Comparison of ENCODE assay signal across 9 cellular contexts in genomic region chr7:99386584-99387238, GRCh38. TPM values are rescaled to one million over a fixed set of nuclear protein-coding genes. Genes with fewer than 3 reads are reported as not detected.
DNase-seq lines count a peak whose midpoint lies in the region; ATAC-seq and TF ChIP-seq lines count a peak whose summit lies in the region.
"Had no signal": no experiment of that assay in that cellular context is flagged by ENCODE, and none has a peak within 500 bp of the region (broad histone marks: within the 10 kb centered on the region; RNA-seq: fewer than 3 reads in every experiment).

No MANE protein-coding gene starts in this region.

- no peaks in the 10 kb centered on the region for H3K27me3 Mint-ChIP-seq in activated T-cell treated with anti-CD3 and anti-CD28 coated beads, Interleukin-2, amount 50 U/mL, for 72 hours (ENCODE audit: low read depth)

- ATAC-seq in activated T-cell treated with anti-CD3 and anti-CD28 coated beads, Interleukin-2, amount 50 U/mL, for 72 hours (replicated peaks in 1 of 2): peak; percentile 60 to 61
- no peak for ATAC-seq in GM19467 (IDR thresholded peaks at IDR 0.05; ENCODE audit: unreplicated experiment)
- ATAC-seq in omental fat pad (ENCODE audit: low FRiP score): no peak

- peaks cover 27% of the 10 kb centered on the region for H3K4me1 Mint-ChIP-seq in activated T-cell treated with anti-CD3 and anti-CD28 coated beads, Interleukin-2, amount 50 U/mL, for 72 hours (ENCODE audit: low read depth)

- H3K36me3 Mint-ChIP-seq in activated T-cell treated with anti-CD3 and anti-CD28 coated beads, Interleukin-2, amount 50 U/mL, for 72 hours (ENCODE audit: insufficient read depth in 2 of 2): peaks cover 0 to 25% of the 10 kb centered on the region in 2 donors

- H3K4me3 ChIP-seq in cardiac fibroblast (replicated peaks in 1 of 2; ENCODE audit: low read depth in 2 of 2, low read length in 2 of 2): no peak overlapping the region
- H3K4me3 ChIP-seq: psoas muscle had no signal

- H3K27ac Mint-ChIP-seq in activated T-cell treated with anti-CD3 and anti-CD28 coated beads, Interleukin-2, amount 50 U/mL, for 72 hours: peak overlapping the region; percentile 72

- no peaks in the 10 kb centered on the region for H3K9me3 Mint-ChIP-seq in activated T-cell treated with anti-CD3 and anti-CD28 coated beads, Interleukin-2, amount 50 U/mL, for 72 hours

- TF ChIP-seq CTCF in cardiac fibroblast (IDR thresholded peaks at IDR 0.05; ENCODE audit: low read depth, low read length): peak; percentile 32
- no peak for TF ChIP-seq CTCF in omental fat pad (IDR thresholded peaks at IDR 0.05)

- DNase-seq in activated T-cell treated with anti-CD3 and anti-CD28 coated beads, Interleukin-2, amount 50 U/mL, for 72 hours: peak; percentile 29 to 35
- DNase-seq in activated T-cell treated with anti-CD3 and anti-CD28 coated beads, Interleukin-2, amount 50 U/mL, for 1 hour: no peak
- DNase-seq in NCI-H69 (lab: John Stamatoyannopoulos, UW): peak; percentile 48
- DNase-seq in cardiac fibroblast (ENCODE audit: low read depth in 2 of 2): peak; percentile 58 to 64
- DNase-seq in stimulated activated naive CD4-positive, alpha-beta T cell treated with Interleukin-2 at 50 U/mL for 16 hours (lab: John Stamatoyannopoulos, UW): peak; percentile 11
- DNase-seq in NCI-H187 treated with DMSO at 0.1 percent for 48 hours (lab: John Stamatoyannopoulos, UW): no peak
- no peak for DNase-seq in omental fat pad (ENCODE audit: low spot score)
- DNase-seq: psoas muscle had no signal

- H3K4me3 Mint-ChIP-seq in activated T-cell treated with anti-CD3 and anti-CD28 coated beads, Interleukin-2, amount 50 U/mL, for 72 hours: no peak overlapping the region

RNA-seq across cellular contexts. Expression of gene ARPC1B, which starts 12.2 kb away (rescaled TPM):
- total RNA-seq in activated T-cell treated with anti-CD3 and anti-CD28 coated beads, Interleukin-2, amount 50 U/mL, for 72 hours: 100 to 1,000 TPM; 202 to 208 TPM
- 100 to 1,000 TPM; 221 to 387 (median 302) TPM for total RNA-seq in omental fat pad

RNA-seq across cellular contexts. Expression of gene PDAP1, which starts 21.7 kb away (rescaled TPM):
- 100 to 1,000 TPM in 1 of 2 donors, 10 to 100 TPM in 1; 95.0 to 108 TPM for total RNA-seq in activated T-cell treated with anti-CD3 and anti-CD28 coated beads, Interleukin-2, amount 50 U/mL, for 72 hours
- 10 to 100 TPM; 41.9 to 70.2 (median 54.7) TPM for total RNA-seq in omental fat pad

RNA-seq across cellular contexts. Expression of gene BUD31, which starts 22.1 kb away (rescaled TPM):
- 100 to 1,000 TPM; 218 to 228 TPM for total RNA-seq in activated T-cell treated with anti-CD3 and anti-CD28 coated beads, Interleukin-2, amount 50 U/mL, for 72 hours
- total RNA-seq in omental fat pad: 10 to 100 TPM; 52.9 to 68.3 (median 64.8) TPM

RNA-seq across cellular contexts. Expression of gene PTCD1, which starts 51.9 kb away (rescaled TPM):
- 1 to 10 TPM; 6.1 to 8.9 TPM for total RNA-seq in activated T-cell treated with anti-CD3 and anti-CD28 coated beads, Interleukin-2, amount 50 U/mL, for 72 hours
- total RNA-seq in omental fat pad: 1 to 10 TPM; 3.5 to 9.5 (median 5.4) TPM

RNA-seq across cellular contexts. Expression of gene CPSF4, which starts 52.0 kb away (rescaled TPM):
- total RNA-seq in activated T-cell treated with anti-CD3 and anti-CD28 coated beads, Interleukin-2, amount 50 U/mL, for 72 hours: 10 to 100 TPM; 59.2 to 65.9 TPM
- 10 to 100 TPM; 24.3 to 49.0 (median 30.1) TPM for total RNA-seq in omental fat pad

Comparison
In these comparisons a context has a peak if more than half of its experiments do, and no peak if none do; other contexts are left out.
1. DNase-seq: peak in activated T-cell treated with anti-CD3 and anti-CD28 coated beads, Interleukin-2, amount 50 U/mL, for 72 hours (2 of 2), NCI-H69 (single experiment), cardiac fibroblast (2 of 2) and stimulated activated naive CD4-positive, alpha-beta T cell treated with Interleukin-2 at 50 U/mL for 16 hours (single experiment); none in activated T-cell treated with anti-CD3 and anti-CD28 coated beads, Interleukin-2, amount 50 U/mL, for 1 hour (single experiment), NCI-H187 treated with DMSO at 0.1 percent for 48 hours (single experiment) and omental fat pad (single experiment).
2. ATAC-seq: peak in activated T-cell treated with anti-CD3 and anti-CD28 coated beads, Interleukin-2, amount 50 U/mL, for 72 hours (2 of 2); none in GM19467 (single experiment) and omental fat pad (single experiment).